18 cellular contexts compared by ENCODE assay signal in the genomic region with DNA sequence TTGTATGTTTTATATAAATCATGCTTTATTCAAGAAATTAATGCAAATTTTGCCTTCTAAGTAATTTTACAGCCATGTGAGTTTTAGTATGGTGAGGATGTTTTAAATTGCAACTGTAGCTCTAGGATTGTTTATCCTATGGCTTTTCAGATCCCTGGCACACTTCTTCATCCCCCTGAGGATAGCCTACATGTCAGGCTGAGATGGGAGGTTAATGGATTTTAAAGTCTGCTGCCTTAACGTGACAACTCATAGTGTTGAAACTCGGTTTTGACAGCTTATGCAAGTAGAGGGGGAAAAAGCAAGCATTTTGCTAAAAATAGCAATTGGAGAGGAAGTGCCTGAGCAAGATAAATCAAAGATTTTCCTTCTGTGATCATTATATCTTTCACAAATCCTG.
"Had no signal": no experiment of that assay in that cellular context is flagged by ENCODE, and none has a peak within 500 bp of the region (broad histone marks: within the 10 kb centered on the region; RNA-seq: fewer than 3 reads in every experiment).

No MANE protein-coding gene starts in this region.

- H3K9me3 ChIP-seq: lower lobe of right lung, upper lobe of left lung had no signal

- H3K36me3 ChIP-seq: cardiac muscle cell, lower lobe of right lung, neural progenitor cell, upper lobe of left lung had no signal

- H3K4me1 ChIP-seq: lower lobe of right lung, neural progenitor cell, upper lobe of left lung had no signal

- DNase-seq: activated B cell treated with CpG ODN at 0.5 μM for 24 hours; activated CD4-positive, alpha-beta memory T cell treated with anti-CD3 and anti-CD28 coated beads for 36 hours; activated CD4-positive, alpha-beta T cell treated with anti-CD3 and anti-CD28 coated beads for 48 hours; activated effector memory CD4-positive, alpha-beta T cell treated with Interleukin-2 at 50 U/mL for 16 hours; activated naive CD4-positive, alpha-beta T cell treated with anti-CD3 and anti-CD28 coated beads for 36 hours; activated naive CD8-positive, alpha-beta T cell treated with anti-CD3 and anti-CD28 coated beads, Interleukin-2, amount 10 ng/mL, durations not matched to agents 7 days and 5 days; activated T-cell treated with anti-CD3 and anti-CD28 coated beads, Interleukin-2, amount 50 U/mL, for 72 hours; amygdala; cortex of kidney; effector CD4-positive, alpha-beta T cell; lower lobe of right lung; naive B cell; stimulated activated CD4-positive, alpha-beta T cell treated with anti-CD3 and anti-CD28 coated beads, Interleukin-12 subunit alpha, Interleukin-12 subunit beta, amount 100 ng/mL, for 4 hours; stimulated activated CD4-positive, alpha-beta T cell treated with anti-CD3 and anti-CD28 coated beads, Interleukin-4, amount 100 ng/mL, for 4 hours; stimulated activated naive CD8-positive, alpha-beta T cell treated with anti-CD3 and anti-CD28 coated beads, Interleukin-15, Interleukin-2, amounts not matched to agents 100 U/mL and 50 U/mL, for 24 hours; upper lobe of left lung had no signal

- H3K4me2 ChIP-seq: neural progenitor cell had no signal

- H3K4me3 ChIP-seq: cardiac muscle cell, lower lobe of right lung, neural progenitor cell, upper lobe of left lung had no signal

- H3K9ac ChIP-seq: neural progenitor cell had no signal

- H3K27ac ChIP-seq: cardiac muscle cell, lower lobe of right lung, neural progenitor cell, upper lobe of left lung had no signal

- H3K27me3 ChIP-seq: cardiac muscle cell, neural progenitor cell, upper lobe of left lung had no signal
